Comparison of ENCODE assay signal across 24 cellular contexts in the genomic region with DNA sequence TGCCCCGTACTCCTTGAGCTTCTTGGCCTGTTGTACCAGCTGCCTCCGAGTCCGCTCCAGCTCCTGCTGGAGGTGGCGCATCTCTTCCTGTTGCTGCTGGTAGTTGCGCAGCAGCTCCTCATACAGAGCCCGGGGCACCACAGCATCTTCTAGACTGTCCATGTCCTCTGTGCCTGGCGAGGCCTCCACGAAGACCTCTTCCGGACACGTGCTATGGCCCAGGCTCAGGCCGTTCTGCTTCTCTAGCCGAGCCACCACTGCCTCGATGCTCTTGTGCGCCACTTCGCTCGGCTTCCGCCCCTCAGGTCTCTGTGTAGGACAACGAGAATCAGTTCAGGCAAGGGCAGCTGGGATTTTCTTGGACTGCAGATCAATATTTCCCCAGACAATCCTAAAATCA. TPM values are rescaled to one million over a fixed set of nuclear protein-coding genes. Genes with fewer than 3 reads are reported as not detected.
"Had no signal": no experiment of that assay in that cellular context is flagged by ENCODE, and none has a peak within 500 bp of the region (broad histone marks: within the 10 kb centered on the region; RNA-seq: fewer than 3 reads in every experiment).

No MANE protein-coding gene starts in this region.

- ATAC-seq: effector memory CD8-positive, alpha-beta T cell; esophagus mucosa; gastrocnemius medialis; heart right ventricle; left cardiac atrium; left lung; left ventricle myocardium superior; lower lobe of right lung; mucosa of descending colon had no signal

- H3K9me3 Mint-ChIP-seq: dendritic cell treated with granulocyte-macrophage colony-stimulating factor and Interleukin-4, amounts not matched to agents 40 ng/mL and 50 ng/mL, for 4 days; effector memory CD8-positive, alpha-beta T cell; endodermal cell; mesothelial cell of epicardium had no signal

- H3K27ac ChIP-seq: coronary artery, epithelial cell of prostate, esophagus squamous epithelium, gastrocnemius medialis, heart right ventricle, left lung, lower lobe of right lung had no signal

- H3K4me3 Mint-ChIP-seq: dendritic cell treated with granulocyte-macrophage colony-stimulating factor and Interleukin-4, amounts not matched to agents 40 ng/mL and 50 ng/mL, for 4 days; effector memory CD8-positive, alpha-beta T cell; endodermal cell; mesothelial cell of epicardium had no signal

- H3K4me1 ChIP-seq: gastrocnemius medialis, heart right ventricle, left lung, lower lobe of right lung had no signal

- H3K4me3 ChIP-seq: coronary artery, esophagus squamous epithelium, gastrocnemius medialis, heart right ventricle, left lung, lower lobe of right lung, mucosa of descending colon had no signal

- H3K36me3 ChIP-seq: gastrocnemius medialis had no signal

- H3K9me3 ChIP-seq: esophagus squamous epithelium, gastrocnemius medialis, heart right ventricle, left lung, lower lobe of right lung, mucosa of descending colon had no signal

- DNase-seq: effector CD8-positive, alpha-beta T cell; effector memory CD8-positive, alpha-beta T cell; endodermal cell; erythroblast; esophagus squamous epithelium; foreskin fibroblast; foreskin melanocyte; gastrocnemius medialis; glutamatergic neuron; head of caudate nucleus; heart right ventricle; hippocampal formation; left cardiac atrium; left ventricle myocardium superior; lower lobe of right lung; mesenchymal stem cell; mucosa of descending colon had no signal

- H3K27ac Mint-ChIP-seq: dendritic cell treated with granulocyte-macrophage colony-stimulating factor and Interleukin-4, amounts not matched to agents 40 ng/mL and 50 ng/mL, for 4 days; effector memory CD8-positive, alpha-beta T cell; endodermal cell; mesothelial cell of epicardium had no signal

- H3K27me3 Mint-ChIP-seq: dendritic cell treated with granulocyte-macrophage colony-stimulating factor and Interleukin-4, amounts not matched to agents 40 ng/mL and 50 ng/mL, for 4 days had no signal

- H3K27me3 ChIP-seq: esophagus squamous epithelium, gastrocnemius medialis, heart right ventricle, left lung had no signal

RNA-seq across cellular contexts. Expression of gene BEND5, which starts 17.7 kb away (rescaled TPM):
- polyA plus RNA-seq: keratinocyte had no signal
